In genomic region chr6:43508481-43509141, GRCh38 we compare ENCODE assay signal across 11 cellular contexts. TPM values are rescaled to one million over a fixed set of nuclear protein-coding genes. Genes with fewer than 3 reads are reported as not detected.
DNase-seq lines count a peak whose midpoint lies in the region; ATAC-seq and TF ChIP-seq lines count a peak whose summit lies in the region.
"Had no signal": no experiment of that assay in that cellular context is flagged by ENCODE, and none has a peak within 500 bp of the region (broad histone marks: within the 10 kb centered on the region; RNA-seq: fewer than 3 reads in every experiment).

No MANE protein-coding gene starts in this region.

- peaks cover 12% of the 10 kb centered on the region for H3K36me3 ChIP-seq in GM23338 (ENCODE audit: insufficient read depth)
- peaks cover 46 to 49% of the 10 kb centered on the region in 2 donors for H3K36me3 ChIP-seq in ascending aorta
- peaks cover 38 to 57% (median 53%) of the 10 kb centered on the region in 4 donors for H3K36me3 ChIP-seq in stomach

- H3K27ac Mint-ChIP-seq in GM23338 (no peak overlapping the region), nephron (peak overlapping the region in 2 of 3 experiments; percentile 3 to 56)

- peak overlapping the region; percentile 79 for H3K4me3 Mint-ChIP-seq in GM23338
- H3K4me3 Mint-ChIP-seq in nephron, result peak overlapping the region; percentile 86 to 92 (median 87)

- no peaks in the 10 kb centered on the region for H4K20me1 ChIP-seq in GM23338 (replicated peaks; ENCODE audit: insufficient read depth)

- peaks cover 22% of the 10 kb centered on the region for H3F3A ChIP-seq in GM23338 (replicated peaks; ENCODE audit: low read depth)

- H3K9me3 Mint-ChIP-seq in GM23338, result peaks cover 3% of the 10 kb centered on the region; the same call in 2 of the 3 replicates
- H3K9me3 Mint-ChIP-seq in nephron, result no peaks in the 10 kb centered on the region

- H3K4me1 ChIP-seq in GM23338 (ENCODE audit: insufficient read depth) (peaks cover 12% of the 10 kb centered on the region; the same call in 1 of the 2 replicates), ascending aorta (peaks cover 8 to 15% of the 10 kb centered on the region in 2 donors), stomach (peaks cover 27 to 46% (median 36%) of the 10 kb centered on the region in 4 donors)

- no peaks in the 10 kb centered on the region for H3K9me2 ChIP-seq in GM23338 (ENCODE audit: insufficient read depth)

- TF ChIP-seq POLR2A in stomach (IDR thresholded peaks at IDR 0.05), result no peak

- H3K27me3 ChIP-seq in GM23338 (ENCODE audit: insufficient read depth) (peaks cover 26% of the 10 kb centered on the region), ascending aorta (no peaks in the 10 kb centered on the region), stomach (peaks cover 0 to 28% (median 11%) of the 10 kb centered on the region in 3 donors)
- H3K27me3 ChIP-seq: tibial artery had no signal

- peaks cover 38% of the 10 kb centered on the region for H3K36me3 Mint-ChIP-seq in GM23338 (ENCODE audit: low read depth)
- peaks cover 26% of the 10 kb centered on the region for H3K36me3 Mint-ChIP-seq in nephron (ENCODE audit: low read depth)

- no peaks in the 10 kb centered on the region for H3K9me3 ChIP-seq in ascending aorta
- no peaks in the 10 kb centered on the region for H3K9me3 ChIP-seq in stomach
- H3K9me3 ChIP-seq: tibial artery had no signal

- TF ChIP-seq CTCF in GM23338 (conservative IDR thresholded peaks at IDR 0.05; ENCODE audit: low read depth in 2 of 2) (no peak), ascending aorta (IDR thresholded peaks at IDR 0.05) (no peak), nephron (IDR thresholded peaks at IDR 0.05; ENCODE audit: unreplicated experiment in 3 of 3) (no peak), stomach (IDR thresholded peaks at IDR 0.05) (no peak)

- ATAC-seq in GM23338, result no peak
- no peak for ATAC-seq in HG03378 (IDR thresholded peaks at IDR 0.05; ENCODE audit: unreplicated experiment)

- peak overlapping the region; percentile 95; the same call in 1 of the 2 replicates for H3K4me2 ChIP-seq in GM23338

- no peaks in the 10 kb centered on the region for H3K79me2 ChIP-seq in GM23338 (replicated peaks; ENCODE audit: insufficient read depth)

- peaks cover 34% of the 10 kb centered on the region for H3K4me1 Mint-ChIP-seq in GM23338
- peaks cover 14% of the 10 kb centered on the region for H3K4me1 Mint-ChIP-seq in nephron

- intact Hi-C loops in ascending aorta (cut with DNase I) (loop anchor here (5.0 kb wide), 1 partner anchor 281 kb away; the partner anchor contains the start of gene DNPH1), stomach (cut with DNase I; ENCODE audit: low total_unique reads) (loop anchor here (5.0 to 10.0 kb wide), 2 partner anchors 56 to 244 kb away; no protein-coding TSS in a partner anchor)

- H3K4me3 ChIP-seq in GM23338, result peak overlapping the region; percentile 81
- H3K4me3 ChIP-seq in ascending aorta, result peak overlapping the region; percentile 72 to 91
- H3K4me3 ChIP-seq in stomach, result peak overlapping the region in 1 of 4 donors; percentile 89

- DNase-seq in CD1c-positive myeloid dendritic cell (ENCODE audit: extremely low spot score) (peak; percentile 9), GM23338 (ENCODE audit: low spot score) (no peak), ascending aorta (ENCODE audit: low spot score in 2 of 2) (no peak), stomach (no peak)
- no peak for DNase-seq in activated CD4-positive, alpha-beta T cell treated with anti-CD3 and anti-CD28 coated beads for 48 hours
- DNase-seq: NCI-H1105 treated with DMSO at 0.1 percent for 48 hours, NCI-H748 treated with DMSO at 0.1 percent for 48 hours had no signal

- no peak overlapping the region for H3K27ac ChIP-seq in GM23338 (ENCODE audit: low read depth)
- no peak overlapping the region for H3K27ac ChIP-seq in ascending aorta
- no peak overlapping the region for H3K27ac ChIP-seq in stomach

- H2AFZ ChIP-seq in GM23338, result no peak overlapping the region; the same call in 1 of the 2 replicates

- H3K27me3 Mint-ChIP-seq in GM23338 (ENCODE audit: insufficient read depth, low read depth, poor library complexity), result peaks cover 39% of the 10 kb centered on the region
- H3K27me3 Mint-ChIP-seq in nephron (ENCODE audit: low read depth), result peaks cover 18% of the 10 kb centered on the region

- 67 to 79% (median 73%) methylated on average over 8 of the region's 8 CpGs for WGBS in stomach, 5 donors

- no peak for TF ChIP-seq EP300 in stomach (IDR thresholded peaks at IDR 0.05)

RNA-seq across cellular contexts. Expression of gene LRRC73, which starts 1.5 kb away (rescaled TPM):
- 0.08 and 0.59 TPM in 2 replicates for total RNA-seq in GM23338 (2014; rRNA removed; shearing (Covaris generic))
- polyA plus RNA-seq in GM23338 (2016; fragmentation: Nextera tagmentation; extraction: Ambion mirVana) (0.26 TPM in 1 of 2 replicates, not detected in the other), stomach (under 1 TPM; 0.30 to 0.31 (median 0.31) TPM)
- total RNA-seq in ascending aorta (not detected), stomach (1 to 10 TPM in 1 of 5 donors, under 1 TPM in 1, not detected in 3; 0.55 to 1.0 TPM)
- total RNA-seq: kidney epithelial cell had no signal

RNA-seq across cellular contexts. Expression of gene YIPF3, which starts 8.1 kb away (rescaled TPM):
- 94.3 and 119 TPM in 2 replicates for total RNA-seq in GM23338 (2014; rRNA removed; shearing (Covaris generic))
- polyA plus RNA-seq in GM23338 (2016; fragmentation: Nextera tagmentation; extraction: Ambion mirVana) (60.6 and 64.4 TPM in 2 replicates), stomach (10 to 100 TPM; 49.3 to 77.4 (median 53.2) TPM)
- total RNA-seq in ascending aorta (71.4 TPM), stomach (100 to 1,000 TPM in 1 of 5 donors, 10 to 100 TPM in 4; 18.7 to 107 (median 62.0) TPM)

RNA-seq across cellular contexts. Expression of gene POLR1C, which starts 8.3 kb away (rescaled TPM):
- 18.1 and 26.6 TPM in 2 replicates for total RNA-seq in GM23338 (2014; rRNA removed; shearing (Covaris generic))
- 47.0 and 48.9 TPM in 2 replicates for polyA plus RNA-seq in GM23338 (2016; fragmentation: Nextera tagmentation; extraction: Ambion mirVana)
- 51.5 TPM for total RNA-seq in ascending aorta
- 10 to 100 TPM; 16.9 to 31.6 (median 26.8) TPM for total RNA-seq in stomach
- 10 to 100 TPM; 14.7 to 36.2 (median 23.3) TPM for polyA plus RNA-seq in stomach

RNA-seq across cellular contexts. Expression of gene TJAP1, which starts 31.2 kb away (rescaled TPM):
- total RNA-seq in GM23338 (2014; rRNA removed; shearing (Covaris generic)), result 33.3 and 34.3 TPM in 2 replicates
- polyA plus RNA-seq in GM23338 (2016; fragmentation: Nextera tagmentation; extraction: Ambion mirVana), result 16.9 and 17.6 TPM in 2 replicates
- total RNA-seq in ascending aorta, result 71.6 TPM
- total RNA-seq in stomach, result 100 to 1,000 TPM in 1 of 5 donors, 10 to 100 TPM in 2, 1 to 10 TPM in 2; 8.4 to 182 (median 15.2) TPM
- 10 to 100 TPM; 10.8 to 17.5 (median 13.1) TPM for polyA plus RNA-seq in stomach

RNA-seq across cellular contexts. Expression of gene DLK2, which starts 53.3 kb away (rescaled TPM):
- 0.16 and 0.21 TPM in 2 replicates for total RNA-seq in GM23338 (2014; rRNA removed; shearing (Covaris generic))
- polyA plus RNA-seq in GM23338 (2016; fragmentation: Nextera tagmentation; extraction: Ambion mirVana) (0.47 and 0.57 TPM in 2 replicates), stomach (10 to 100 TPM in 1 of 3 donors, not detected in 2; 17.0 TPM)
- total RNA-seq in ascending aorta (not detected), stomach (under 1 TPM in 1 of 5 donors, not detected in 4; 0.37 TPM)
- total RNA-seq: kidney epithelial cell had no signal
